ENCODE assay signal across 24 cellular contexts in genomic region chr14:80653951-80654350, GRCh38.
"Had no signal": no experiment of that assay in that cellular context is flagged by ENCODE, and none has a peak within 500 bp of the region (broad histone marks: within the 10 kb centered on the region; RNA-seq: fewer than 3 reads in every experiment).

No MANE protein-coding gene starts in this region.

- H3K27me3 ChIP-seq: adrenal gland had no signal

- H3K4me1 ChIP-seq: adrenal gland had no signal

- FAIRE-seq: colon had no signal

- H3K36me3 ChIP-seq: adrenal gland had no signal

- H3K9me3 ChIP-seq: adrenal gland, SK-N-SH had no signal

- ATAC-seq: activated CD8-positive, alpha-beta T cell treated with anti-CD3 and anti-CD28 coated beads, Interleukin-2, amount 10 ng/mL, durations not matched to agents 7 days and 5 days; WTC11 had no signal

- H3K9ac ChIP-seq: SK-N-SH had no signal

- H3K9me2 ChIP-seq: SK-N-SH had no signal

- DNase-seq: activated CD4-positive, alpha-beta T cell treated with anti-CD3 and anti-CD28 coated beads for 48 hours; activated CD4-positive, alpha-beta T cell treated with anti-CD3 and anti-CD28 coated beads, Interleukin-2, amount 50 U/mL, for 4 hours; activated CD4-positive, CD25-positive, alpha-beta regulatory T cell treated with anti-CD3 and anti-CD28 coated beads, Interleukin-2, amount 50 U/mL, for 72 hours; activated CD8-positive, alpha-beta memory T cell treated with anti-CD3 and anti-CD28 coated beads, Interleukin-2, amount 50 U/mL, for 48 hours; activated CD8-positive, alpha-beta T cell treated with anti-CD3 and anti-CD28 coated beads, Interleukin-2, amount 10 ng/mL, durations not matched to agents 7 days and 5 days; activated naive CD4-positive, alpha-beta T cell treated with anti-CD3 and anti-CD28 coated beads, Interleukin-2, amount 50 U/mL, for 16 hours; activated naive CD8-positive, alpha-beta T cell treated with anti-CD3 and anti-CD28 coated beads, Interleukin-2, amount 10 ng/mL, durations not matched to agents 7 days and 5 days; activated T-cell treated with anti-CD3 and anti-CD28 coated beads, Interleukin-2, amount 50 U/mL, for 1 hour; adrenal gland; anterior cingulate cortex; cerebellar nuclear complex; MM.1S; NCI-H1105; NCI-H1436; NCI-H1694 treated with DMSO at 0.1 percent for 48 hours; NCI-H2029 treated with DMSO at 0.1 percent for 48 hours; NCI-H345; NCI-H510A treated with DMSO at 0.1 percent for 48 hours; NCI-H69; NK-92 treated with Interleukin-12 subunit alpha and Interleukin-12 subunit beta, amount 100 ng/mL, for 24 hours; OCI-M1; SK-N-SH had no signal

- H3K4me2 ChIP-seq: SK-N-SH had no signal

- H3K27ac ChIP-seq: adrenal gland had no signal

- H3K4me3 ChIP-seq: adrenal gland had no signal
